In genomic region chr2:33494155-33494779, GRCh38 we compare ENCODE assay signal across 10 cellular contexts. TPM values are rescaled to one million over a fixed set of nuclear protein-coding genes. Genes with fewer than 3 reads are reported as not detected.
DNase-seq lines count a peak whose midpoint lies in the region; ATAC-seq and TF ChIP-seq lines count a peak whose summit lies in the region.
"Had no signal": no experiment of that assay in that cellular context is flagged by ENCODE, and none has a peak within 500 bp of the region (broad histone marks: within the 10 kb centered on the region; RNA-seq: fewer than 3 reads in every experiment).

No MANE protein-coding gene starts in this region.

- TF ChIP-seq POLR2A in ovary (IDR thresholded peaks at IDR 0.05) (no peak), vagina (IDR thresholded peaks at IDR 0.05) (no peak)

- H3K9me3 Mint-ChIP-seq in activated B cell treated with CpG ODN at 0.5 μM for 24 hours: no peaks in the 10 kb centered on the region

- POLR2A ChIA-PET in activated B cell treated with CpG ODN at 0.5 μM for 24 hours (lab: Charles Lee): interaction anchor here (0.8 to 16.0 kb wide), 5 partner anchors 12 to 40 kb away, joined by 3 to 421 read pairs (median 4); partner anchors contain the start of gene RASGRP3

- H3K9me3 ChIP-seq in tibial artery (no peaks in the 10 kb centered on the region), ovary (no peaks in the 10 kb centered on the region), vagina (no peaks in the 10 kb centered on the region)

- no peaks in the 10 kb centered on the region for H3K27me3 Mint-ChIP-seq in activated B cell treated with CpG ODN at 0.5 μM for 24 hours

- H3K4me1 ChIP-seq in tibial artery (peaks cover 0 to 6% (median 0%) of the 10 kb centered on the region in 4 donors), ovary (ENCODE audit: insufficient read depth) (no peaks in the 10 kb centered on the region), vagina (no peaks in the 10 kb centered on the region)

- H3K27ac Mint-ChIP-seq in activated B cell treated with CpG ODN at 0.5 μM for 24 hours: peak overlapping the region; percentile 87

- ATAC-seq in GM21381 (IDR thresholded peaks at IDR 0.05; ENCODE audit: unreplicated experiment) (peak; percentile 51), HG03159 (IDR thresholded peaks at IDR 0.05; ENCODE audit: unreplicated experiment) (peak; percentile 55), activated B cell treated with CpG ODN at 0.5 μM for 24 hours (ENCODE audit: low read depth) (peak; percentile 12)

- no peak for TF ChIP-seq EP300 in ovary (IDR thresholded peaks at IDR 0.05)

- H3K27ac ChIP-seq in tibial artery: no peak overlapping the region
- H3K27ac ChIP-seq in ovary: no peak overlapping the region
- H3K27ac ChIP-seq in vagina: no peak overlapping the region

- H3K27me3 ChIP-seq in tibial artery (no peaks in the 10 kb centered on the region), ovary (no peaks in the 10 kb centered on the region), vagina (no peaks in the 10 kb centered on the region)

- no peak for TF ChIP-seq CTCF in GM12865 (IDR thresholded peaks at IDR 0.05; ENCODE audit: insufficient read depth, low read depth, low read length, missing control alignments)
- no peak for TF ChIP-seq CTCF in activated B cell treated with CpG ODN at 0.5 μM for 24 hours (IDR thresholded peaks at IDR 0.05)
- no peak for TF ChIP-seq CTCF in tibial artery (IDR thresholded peaks at IDR 0.05)
- TF ChIP-seq CTCF in ovary (IDR thresholded peaks at IDR 0.05): no peak
- no peak for TF ChIP-seq CTCF in vagina (IDR thresholded peaks at IDR 0.05)

- DNase-seq in GM12865 (ENCODE audit: low read depth): peak; percentile 91
- DNase-seq in activated B cell treated with CpG ODN at 0.5 μM for 24 hours: no peak
- DNase-seq in tibial artery: no peak
- DNase-seq in ovary: no peak
- DNase-seq in NK-92 treated with Interleukin-12 subunit alpha and Interleukin-12 subunit beta, amount 100 ng/mL, for 24 hours (lab: John Stamatoyannopoulos, UW): no peak
- no peak for DNase-seq in vagina (ENCODE audit: extremely low spot score in 2 of 2)
- DNase-seq: NCI-H1105 treated with DMSO at 0.1 percent for 48 hours had no signal

- peaks cover 42% of the 10 kb centered on the region for H3K36me3 Mint-ChIP-seq in activated B cell treated with CpG ODN at 0.5 μM for 24 hours (ENCODE audit: low read depth)

- CTCF ChIA-PET in activated B cell treated with CpG ODN at 0.5 μM for 24 hours (lab: Charles Lee): interaction anchor here (2.5 to 3.0 kb wide), 2 partner anchors 15 to 18 kb away, joined by 5 to 17 read pairs; partner anchors contain the start of gene RASGRP3

- H3K36me3 ChIP-seq in tibial artery: no peaks in the 10 kb centered on the region
- no peaks in the 10 kb centered on the region for H3K36me3 ChIP-seq in ovary
- H3K36me3 ChIP-seq in vagina: no peaks in the 10 kb centered on the region

- intact Hi-C loops in activated B cell treated with CpG ODN at 0.5 μM for 24 hours (cut with micrococcal nuclease) (no loop called here), tibial artery (cut with DNase I; ENCODE audit: low total_unique reads) (no loop called here), ovary (cut with DNase I) (no loop called here), vagina (cut with DNase I) (no loop called here)

- peaks cover 97% of the 10 kb centered on the region for H3K4me1 Mint-ChIP-seq in activated B cell treated with CpG ODN at 0.5 μM for 24 hours

- peak overlapping the region; percentile 77 for H3K4me3 Mint-ChIP-seq in activated B cell treated with CpG ODN at 0.5 μM for 24 hours

- WGBS in ovary, 3 donors: 86 to 89% (median 86%) methylated on average over 10 of the region's 10 CpGs

- H3K4me3 ChIP-seq in GM12865 (ENCODE audit: low read depth, low read length): peak overlapping the region; percentile 57
- no peak overlapping the region for H3K4me3 ChIP-seq in tibial artery
- no peak overlapping the region for H3K4me3 ChIP-seq in ovary
- no peak overlapping the region for H3K4me3 ChIP-seq in vagina
- H3K4me3 ChIP-seq: lung had no signal

RNA-seq across cellular contexts. Expression of gene RASGRP3, which starts 17.8 kb away (rescaled TPM):
- total RNA-seq in activated B cell treated with CpG ODN at 0.5 μM for 24 hours: 179 and 205 TPM in 2 replicates
- 1 to 10 TPM; 1.9 to 6.3 (median 3.0) TPM for total RNA-seq in ovary
- polyA plus RNA-seq in ovary: 1 to 10 TPM; 2.2 to 6.4 TPM
- 4.2 TPM for total RNA-seq in vagina

Comparison
In these comparisons a context has a peak if more than half of its experiments do, and no peak if none do; other contexts are left out.
1. RNA of gene RASGRP3, which starts 17.8 kb away (total RNA-seq): 179 to 205 TPM in activated B cell treated with CpG ODN at 0.5 μM for 24 hours; 4.2 TPM in vagina (single experiment) and 1.9 to 6.3 TPM in ovary; every median in the first group is over 10 times any median in the second.
2. Peak in every context shown above with its lines, with median percentiles within 50 percentile points of each other: ATAC-seq.